Comparison of ENCODE assay signal across 8 cellular contexts in the genomic region with DNA sequence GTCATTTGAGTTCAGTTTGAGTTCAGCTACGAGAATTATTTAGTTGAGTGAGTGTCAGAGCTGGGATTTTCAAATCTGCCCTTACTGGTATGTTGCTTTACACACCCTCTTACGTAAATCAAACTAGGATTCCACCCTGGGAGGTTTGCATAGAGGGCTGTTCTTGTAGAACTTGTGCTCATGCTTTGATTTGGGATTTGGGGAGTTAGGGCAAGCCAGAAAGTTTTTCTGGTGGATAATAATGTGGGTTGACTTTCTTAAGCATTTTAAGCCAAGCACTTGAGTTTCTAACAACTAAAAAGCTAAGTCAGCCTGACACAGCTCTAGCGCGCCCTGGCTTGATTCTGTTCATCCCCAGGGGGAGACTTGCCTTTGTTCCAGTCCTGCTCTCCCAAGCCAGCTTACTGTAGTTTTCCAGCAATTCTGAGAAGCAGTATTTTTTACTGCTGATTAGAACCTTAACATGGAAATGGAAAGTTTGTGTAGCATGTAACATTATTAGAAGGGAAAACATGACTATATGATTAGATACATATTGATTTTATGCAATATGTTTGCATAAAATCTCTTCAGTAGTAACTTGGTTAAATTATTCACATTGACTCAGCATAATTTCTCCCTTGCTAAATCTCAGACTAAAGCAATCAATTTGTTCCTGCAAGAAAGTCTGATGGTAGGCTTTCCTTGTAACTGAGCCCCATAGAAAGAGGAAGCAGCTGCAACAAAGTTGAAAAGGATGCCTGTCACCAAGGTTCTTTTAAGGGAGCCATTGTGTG. TPM values are rescaled to one million over a fixed set of nuclear protein-coding genes. Genes with fewer than 3 reads are reported as not detected.
DNase-seq lines count a peak whose midpoint lies in the region; ATAC-seq, FAIRE-seq and TF ChIP-seq lines count a peak whose summit lies in the region.

No MANE protein-coding gene starts in this region.

- H3K9me3 ChIP-seq in mesodermal cell (ENCODE audit: control insufficient read depth, low read length) (no peaks in the 10 kb centered on the region), vagina (no peaks in the 10 kb centered on the region)

- intact Hi-C loops in dorsolateral prefrontal cortex (cut with DNase I): no loop called here
- intact Hi-C loops in vagina (cut with DNase I): no loop called here

- H3K27me3 ChIP-seq in dorsolateral prefrontal cortex: no peaks in the 10 kb centered on the region
- H3K27me3 ChIP-seq in vagina: no peaks in the 10 kb centered on the region

- H3K4me1 ChIP-seq in mesodermal cell (ENCODE audit: control insufficient read depth, insufficient read depth, low read length, poor library complexity, severe bottlenecking) (peaks cover 6% of the 10 kb centered on the region), vagina (peaks cover 23% of the 10 kb centered on the region)

- H3K4me3 ChIP-seq in dorsolateral prefrontal cortex (peak overlapping the region in 10 of 59 donors; percentile 1 to 31 (median 20)), mesodermal cell (ENCODE audit: extremely low read depth, insufficient read depth, low read length, poor library complexity, severe bottlenecking) (no peak overlapping the region), vagina (peak overlapping the region in 1 of 2 donors; percentile 7)

- peaks cover 14% of the 10 kb centered on the region for H3K36me3 ChIP-seq in mesodermal cell (ENCODE audit: control insufficient read depth, insufficient read depth, low read length)
- no peaks in the 10 kb centered on the region for H3K36me3 ChIP-seq in vagina

- TF ChIP-seq POLR2A in vagina (IDR thresholded peaks at IDR 0.05): no peak

- peak; percentile 86 for DNase-seq in NOMO-1 treated with dmso at 0.1 percent for 144 hours (lab: John Stamatoyannopoulos, UW; ENCODE audit: unreplicated experiment)
- peak in 1 of 10 donors; percentile 23 for DNase-seq in dorsolateral prefrontal cortex
- no peak for DNase-seq in vagina (ENCODE audit: extremely low spot score in 2 of 2)
- DNase-seq in G401 (ENCODE audit: low spot score): no peak

- ATAC-seq in GM21528 (IDR thresholded peaks at IDR 0.05; ENCODE audit: low FRiP score, unreplicated experiment) (no peak), GM21390 (IDR thresholded peaks at IDR 0.05; ENCODE audit: unreplicated experiment) (no peak)

- 71 to 80% methylated on average over 2 of the region's 4 CpGs for WGBS in mesodermal cell (ENCODE audit: insufficient coverage in 2 of 2), 2 experiments

- peak; percentile 85 for FAIRE-seq in G401.6 (lab: Jason Lieb, UNC)

- H3K27ac ChIP-seq in dorsolateral prefrontal cortex: peak overlapping the region in 58 of 59 donors; percentile 34 to 90 (median 77)
- H3K27ac ChIP-seq in mesodermal cell (ENCODE audit: low read depth, low read length, severe bottlenecking): peak overlapping the region; percentile 73
- peak overlapping the region; percentile 56 for H3K27ac ChIP-seq in vagina

- TF ChIP-seq CTCF in dorsolateral prefrontal cortex (IDR thresholded peaks at IDR 0.05 in 54 of 56, conservative IDR thresholded peaks at IDR 0.05 in 2 of 56; ENCODE audit: low read depth in 1 of 56, partially characterized antibody in 56 of 56) (peak in 3 of 56 donors; percentile 7 to 25 (median 16)), vagina (IDR thresholded peaks at IDR 0.05) (no peak)

- in situ Hi-C loops in G401 (cut with HindIII; ENCODE audit: low sequenced_read_pairs): no loop called here

RNA-seq across cellular contexts. Expression of a gene that starts 11.1 kb away (rescaled TPM):
- total RNA-seq in dorsolateral prefrontal cortex (10 to 100 TPM; 47.6 to 99.3 (median 70.6) TPM), vagina (100 TPM)
- polyA plus RNA-seq in mesodermal cell (2013, experiment 1 of 2): 250 TPM
- polyA plus RNA-seq in mesodermal cell (2013, experiment 2 of 2): 230 TPM
- 266 and 357 TPM in 2 replicates for total RNA-seq in G401 (2014; rRNA removed; shearing (Covaris generic))

RNA-seq across cellular contexts. Expression of a gene that starts 42.4 kb away (rescaled TPM):
- total RNA-seq in dorsolateral prefrontal cortex: 10 to 100 TPM in 108 of 120 experiments, 1 to 10 TPM in 12; 7.2 to 24.1 (median 14.9) TPM
- 14.5 TPM for polyA plus RNA-seq in mesodermal cell (2013, experiment 1 of 2)
- polyA plus RNA-seq in mesodermal cell (2013, experiment 2 of 2): 12.6 TPM
- 1.2 TPM for total RNA-seq in vagina
- total RNA-seq in G401 (2014; rRNA removed; shearing (Covaris generic)): 11.0 and 14.3 TPM in 2 replicates
